In the genomic region with DNA sequence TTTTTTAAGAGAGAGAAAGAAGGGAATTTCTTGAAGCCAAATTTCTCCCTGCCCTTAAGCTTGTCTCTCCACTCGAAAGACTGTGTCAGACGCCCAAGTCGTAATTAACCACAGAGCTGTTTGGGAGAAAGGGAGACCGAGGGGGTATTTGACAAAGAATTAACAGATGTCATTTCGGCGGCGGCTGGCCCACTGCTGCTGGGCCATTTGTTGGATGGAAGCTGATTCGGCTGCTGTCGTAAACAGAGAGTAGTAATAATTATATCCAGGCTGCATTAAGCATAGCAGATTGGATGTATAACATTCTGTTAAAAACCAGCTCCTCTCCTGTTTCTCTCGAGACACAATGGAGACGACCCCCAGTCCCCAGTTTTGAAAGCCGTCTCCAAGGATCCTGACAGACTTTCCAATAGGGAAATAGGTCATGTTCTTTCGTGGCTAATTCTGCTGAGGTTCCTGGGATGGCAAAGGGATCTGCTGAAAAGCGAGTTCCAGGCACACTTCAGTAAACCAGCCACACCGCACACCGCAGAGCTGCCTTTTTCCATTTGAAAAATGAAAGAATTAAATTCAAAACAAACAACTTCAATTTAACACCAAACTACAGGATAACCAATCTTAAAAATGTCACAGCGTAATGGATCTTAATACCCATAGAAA, we compare ENCODE assay signal across 12 cellular contexts.
A peak's percentile ranks its signal among the peaks of the same experiment; 100 is the strongest.
DNase-seq lines count a peak whose midpoint lies in the region; ATAC-seq and TF ChIP-seq lines count a peak whose summit lies in the region.
"Had no signal": no experiment of that assay in that cellular context is flagged by ENCODE, and none has a peak within 500 bp of the region (broad histone marks: within the 10 kb centered on the region; RNA-seq: fewer than 3 reads in every experiment).

No MANE protein-coding gene starts in this region.

- H3K4me3 ChIP-seq in spleen: peak overlapping the region in 1 of 8 donors; percentile 4

- peaks cover 0 to 18% (median 6%) of the 10 kb centered on the region in 6 donors for H3K4me1 ChIP-seq in spleen

- no peaks in the 10 kb centered on the region for H3K36me3 ChIP-seq in spleen

- TF ChIP-seq CTCF in spleen (IDR thresholded peaks at IDR 0.05 in 8 of 11, conservative IDR thresholded peaks at IDR 0.05 in 3 of 11): no peak

- ATAC-seq in HG03457 (IDR thresholded peaks at IDR 0.05; ENCODE audit: unreplicated experiment): no peak
- ATAC-seq: activated T-cell treated with anti-CD3 and anti-CD28 coated beads, Interleukin-2, amount 50 U/mL, for 4 hours; stimulated activated naive CD8-positive, alpha-beta T cell treated with anti-CD3 and anti-CD28 coated beads, Interleukin-15, Interleukin-2, amounts not matched to agents 100 U/mL and 50 U/mL, for 24 hours had no signal

- H3K27me3 ChIP-seq in spleen (replicated peaks in 1 of 7): peaks cover 0 to 9% (median 0%) of the 10 kb centered on the region in 7 donors

- H3K27ac ChIP-seq in spleen: peak overlapping the region in 4 of 8 donors; percentile 24 to 51 (median 38)

- no peak for TF ChIP-seq POLR2A in spleen (IDR thresholded peaks at IDR 0.05)

- peak; percentile 22 for DNase-seq in M059J (ENCODE audit: low read depth)
- DNase-seq in cerebellar cortex (ENCODE audit: low spot score): peak; percentile 61
- peak; percentile 12 for DNase-seq in medulla oblongata (ENCODE audit: extremely low spot score)
- DNase-seq in spleen: peak; percentile 17
- DNase-seq in stimulated activated CD8-positive, alpha-beta memory T cell treated with anti-CD3 and anti-CD28 coated beads, Interleukin-4, amount 100 ng/mL, for 48 hours: no peak
- no peak for DNase-seq in effector CD4-positive, alpha-beta T cell
- DNase-seq in NK-92 treated with Interleukin-12 subunit alpha and Interleukin-12 subunit beta, amount 100 ng/mL, for 24 hours (lab: John Stamatoyannopoulos, UW): no peak
- DNase-seq: activated T-cell treated with anti-CD3 and anti-CD28 coated beads, Interleukin-2, amount 50 U/mL, for 4 hours; central memory CD4-positive, alpha-beta T cell; NCI-H1436 treated with DMSO at 0.1 percent for 48 hours; stimulated activated naive CD8-positive, alpha-beta T cell treated with anti-CD3 and anti-CD28 coated beads, Interleukin-15, Interleukin-2, amounts not matched to agents 100 U/mL and 50 U/mL, for 24 hours had no signal

- intact Hi-C loops in spleen (cut with DNase I; ENCODE audit: low total_unique reads): no loop called here

- 71 to 82% (median 71%) methylated on average over 17 of the region's 17 CpGs for WGBS in spleen, 5 donors

- H3K9me3 ChIP-seq in spleen: no peaks in the 10 kb centered on the region

Comparison
In these comparisons a context has a peak if more than half of its experiments do, and no peak if none do; other contexts are left out.
1. DNase-seq: peak in M059J (single experiment), cerebellar cortex (single experiment), medulla oblongata (single experiment) and spleen (single experiment); none in stimulated activated CD8-positive, alpha-beta memory T cell treated with anti-CD3 and anti-CD28 coated beads, Interleukin-4, amount 100 ng/mL, for 48 hours (single experiment), effector CD4-positive, alpha-beta T cell (single experiment) and NK-92 treated with Interleukin-12 subunit alpha and Interleukin-12 subunit beta, amount 100 ng/mL, for 24 hours (single experiment).